In genomic region chr21:35886887-35887286, GRCh38 we compare ENCODE assay signal across 1 cellular context.
TF ChIP-seq lines count a peak whose summit lies in the region.

No MANE protein-coding gene starts in this region.

TF ChIP-seq in K562, 482 proteins besides CTCF, POLR2A, EP300 and RAD21 (continued from another document):
- TF ChIP-seq ZBTB40 (IDR thresholded peaks at IDR 0.05) (0 out of 2 replicates have a peak, but pooled peaks have one; percentile 41), ZBTB40 (CRISPR knock-in tag; IDR thresholded peaks at IDR 0.05) (no peak), L3MBTL2 (IDR thresholded peaks at IDR 0.05) (peak; percentile 23; the same call in 1 of the 2 replicates)
